Comparison of ENCODE assay signal across 2 cellular contexts in the genomic region with DNA sequence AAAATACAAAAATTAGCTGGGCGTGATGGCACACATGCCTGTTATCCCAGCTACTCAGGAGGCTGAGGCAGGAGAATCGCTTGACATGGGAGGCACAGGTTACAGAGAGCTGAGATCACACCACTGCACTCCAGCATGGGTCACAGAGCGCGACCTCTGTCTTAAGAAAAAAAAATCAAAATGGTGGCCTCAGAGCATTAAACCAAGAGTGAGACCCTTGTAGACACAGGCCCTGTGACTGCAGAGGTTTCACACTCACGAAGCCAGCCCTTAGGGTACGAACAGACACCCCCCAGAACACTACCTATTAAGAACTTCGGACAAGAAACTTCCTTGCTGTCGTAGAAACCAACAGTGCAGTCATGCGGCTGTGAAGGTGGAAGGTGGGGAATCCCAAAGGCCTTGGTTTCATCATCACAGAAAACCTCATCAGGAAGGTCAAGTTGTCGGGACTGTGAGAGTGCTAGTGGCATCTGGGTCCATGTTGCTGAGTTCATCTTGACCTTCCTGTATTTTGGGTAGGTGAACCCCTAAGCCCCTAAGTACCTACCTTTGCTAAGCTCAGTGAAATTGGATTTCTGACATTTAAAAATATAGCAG.
TF ChIP-seq lines count a peak whose summit lies in the region.

No MANE protein-coding gene starts in this region.

TF ChIP-seq in HEK293, 187 proteins besides CTCF, POLR2A, EP300 and RAD21 (continued from another document):
- TF ChIP-seq ZNF121 (tag by site-specific recombination; IDR thresholded peaks at IDR 0.05): 0 out of 2 replicates have a peak, but pooled peaks have one; percentile 0

TF ChIP-seq in GM12878, 131 proteins besides CTCF, POLR2A, EP300 and RAD21 (continues in another document):
- TF ChIP-seq MEF2B (IDR thresholded peaks at IDR 0.05; ENCODE audit: partially characterized antibody, poor library complexity, severe bottlenecking) (no peak), SMAD1 (IDR thresholded peaks at IDR 0.05; ENCODE audit: low read depth, partially characterized antibody) (no peak), TBL1XR1 (IDR thresholded peaks at IDR 0.05; ENCODE audit: low read depth, low read length) (no peak), HDGF (IDR thresholded peaks at IDR 0.05) (no peak), NFYA (IDR thresholded peaks at IDR 0.05; ENCODE audit: borderline replicate concordance, low read depth, low read length) (no peak), ZZZ3 (IDR thresholded peaks at IDR 0.05; ENCODE audit: control insufficient read depth, insufficient read length, low read depth) (no peak), BRCA1 (IDR thresholded peaks at IDR 0.05; ENCODE audit: low read depth, low read length) (no peak), ETV6 (conservative IDR thresholded peaks at IDR 0.05 in 1 of 2, IDR thresholded peaks at IDR 0.05 in 1 of 2; ENCODE audit: borderline replicate concordance in 1 of 2, low read depth in 1 of 2) (no peak), RCOR1 (conservative IDR thresholded peaks at IDR 0.05; ENCODE audit: low read depth, low read length) (no peak), CBFB (IDR thresholded peaks at IDR 0.05; ENCODE audit: low read depth) (no peak), WRNIP1 (IDR thresholded peaks at IDR 0.05; ENCODE audit: borderline replicate concordance, low read depth, low read length) (no peak), LARP7 (IDR thresholded peaks at IDR 0.05) (no peak), ASH2L (IDR thresholded peaks at IDR 0.05; ENCODE audit: borderline replicate concordance, low read depth) (no peak), CREB1 (IDR thresholded peaks at IDR 0.05; ENCODE audit: low read depth) (peak; percentile 72; the same call in 1 of the 2 replicates), HDAC6 (IDR thresholded peaks at IDR 0.05; ENCODE audit: unreplicated experiment) (no peak), NFIC (IDR thresholded peaks at IDR 0.05; ENCODE audit: low read depth, low read length) (no peak), BACH1 (IDR thresholded peaks at IDR 0.05; ENCODE audit: borderline replicate concordance) (no peak), ZNF384 (IDR thresholded peaks at IDR 0.05; ENCODE audit: borderline replicate concordance, low read depth, low read length) (no peak), SMAD5 (IDR thresholded peaks at IDR 0.05; ENCODE audit: low read depth) (no peak), JUNB (IDR thresholded peaks at IDR 0.05) (no peak), MXI1 (IDR thresholded peaks at IDR 0.05; ENCODE audit: low read depth, low read length) (no peak), BMI1 (IDR thresholded peaks at IDR 0.05; ENCODE audit: borderline replicate concordance) (no peak), MYB (IDR thresholded peaks at IDR 0.05; ENCODE audit: borderline replicate concordance, low read depth, low read length) (no peak), SPI1 (IDR thresholded peaks at IDR 0.05; ENCODE audit: borderline replicate concordance, insufficient read depth, low read depth, low read length) (no peak), KLF5 (IDR thresholded peaks at IDR 0.05; ENCODE audit: partially characterized antibody) (no peak), TARDBP (IDR thresholded peaks at IDR 0.05; ENCODE audit: borderline replicate concordance) (no peak), SP1 (IDR thresholded peaks at IDR 0.05; ENCODE audit: low read depth, low read length) (no peak), RBBP5 (conservative IDR thresholded peaks at IDR 0.05) (no peak), PML (IDR thresholded peaks at IDR 0.05; ENCODE audit: low read length) (no peak), POLR2AphosphoS2 (IDR thresholded peaks at IDR 0.05; ENCODE audit: low read depth, low read length) (no peak), CHD1 (IDR thresholded peaks at IDR 0.05; ENCODE audit: low read depth, low read length) (no peak)
- TF ChIP-seq, protein P1, sequence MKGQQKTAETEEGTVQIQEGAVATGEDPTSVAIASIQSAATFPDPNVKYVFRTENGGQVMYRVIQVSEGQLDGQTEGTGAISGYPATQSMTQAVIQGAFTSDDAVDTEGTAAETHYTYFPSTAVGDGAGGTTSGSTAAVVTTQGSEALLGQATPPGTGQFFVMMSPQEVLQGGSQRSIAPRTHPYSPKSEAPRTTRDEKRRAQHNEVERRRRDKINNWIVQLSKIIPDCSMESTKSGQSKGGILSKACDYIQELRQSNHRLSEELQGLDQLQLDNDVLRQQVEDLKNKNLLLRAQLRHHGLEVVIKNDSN (IDR thresholded peaks at IDR 0.05; ENCODE audit: borderline replicate concordance, extremely low read length, insufficient read depth, low read depth, low read length): no peak
- TF ChIP-seq, protein P2, sequence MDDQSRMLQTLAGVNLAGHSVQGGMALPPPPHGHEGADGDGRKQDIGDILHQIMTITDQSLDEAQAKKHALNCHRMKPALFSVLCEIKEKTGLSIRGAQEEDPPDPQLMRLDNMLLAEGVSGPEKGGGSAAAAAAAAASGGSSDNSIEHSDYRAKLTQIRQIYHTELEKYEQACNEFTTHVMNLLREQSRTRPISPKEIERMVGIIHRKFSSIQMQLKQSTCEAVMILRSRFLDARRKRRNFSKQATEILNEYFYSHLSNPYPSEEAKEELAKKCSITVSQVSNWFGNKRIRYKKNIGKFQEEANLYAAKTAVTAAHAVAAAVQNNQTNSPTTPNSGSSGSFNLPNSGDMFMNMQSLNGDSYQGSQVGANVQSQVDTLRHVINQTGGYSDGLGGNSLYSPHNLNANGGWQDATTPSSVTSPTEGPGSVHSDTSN (IDR thresholded peaks at IDR 0.05; ENCODE audit: insufficient replicate concordance, low read depth, low read length): no peak
- TF ChIP-seq, protein P3, sequence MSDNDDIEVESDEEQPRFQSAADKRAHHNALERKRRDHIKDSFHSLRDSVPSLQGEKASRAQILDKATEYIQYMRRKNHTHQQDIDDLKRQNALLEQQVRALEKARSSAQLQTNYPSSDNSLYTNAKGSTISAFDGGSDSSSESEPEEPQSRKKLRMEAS (IDR thresholded peaks at IDR 0.05; ENCODE audit: low read depth, low read length): no peak
- TF ChIP-seq, protein P4, sequence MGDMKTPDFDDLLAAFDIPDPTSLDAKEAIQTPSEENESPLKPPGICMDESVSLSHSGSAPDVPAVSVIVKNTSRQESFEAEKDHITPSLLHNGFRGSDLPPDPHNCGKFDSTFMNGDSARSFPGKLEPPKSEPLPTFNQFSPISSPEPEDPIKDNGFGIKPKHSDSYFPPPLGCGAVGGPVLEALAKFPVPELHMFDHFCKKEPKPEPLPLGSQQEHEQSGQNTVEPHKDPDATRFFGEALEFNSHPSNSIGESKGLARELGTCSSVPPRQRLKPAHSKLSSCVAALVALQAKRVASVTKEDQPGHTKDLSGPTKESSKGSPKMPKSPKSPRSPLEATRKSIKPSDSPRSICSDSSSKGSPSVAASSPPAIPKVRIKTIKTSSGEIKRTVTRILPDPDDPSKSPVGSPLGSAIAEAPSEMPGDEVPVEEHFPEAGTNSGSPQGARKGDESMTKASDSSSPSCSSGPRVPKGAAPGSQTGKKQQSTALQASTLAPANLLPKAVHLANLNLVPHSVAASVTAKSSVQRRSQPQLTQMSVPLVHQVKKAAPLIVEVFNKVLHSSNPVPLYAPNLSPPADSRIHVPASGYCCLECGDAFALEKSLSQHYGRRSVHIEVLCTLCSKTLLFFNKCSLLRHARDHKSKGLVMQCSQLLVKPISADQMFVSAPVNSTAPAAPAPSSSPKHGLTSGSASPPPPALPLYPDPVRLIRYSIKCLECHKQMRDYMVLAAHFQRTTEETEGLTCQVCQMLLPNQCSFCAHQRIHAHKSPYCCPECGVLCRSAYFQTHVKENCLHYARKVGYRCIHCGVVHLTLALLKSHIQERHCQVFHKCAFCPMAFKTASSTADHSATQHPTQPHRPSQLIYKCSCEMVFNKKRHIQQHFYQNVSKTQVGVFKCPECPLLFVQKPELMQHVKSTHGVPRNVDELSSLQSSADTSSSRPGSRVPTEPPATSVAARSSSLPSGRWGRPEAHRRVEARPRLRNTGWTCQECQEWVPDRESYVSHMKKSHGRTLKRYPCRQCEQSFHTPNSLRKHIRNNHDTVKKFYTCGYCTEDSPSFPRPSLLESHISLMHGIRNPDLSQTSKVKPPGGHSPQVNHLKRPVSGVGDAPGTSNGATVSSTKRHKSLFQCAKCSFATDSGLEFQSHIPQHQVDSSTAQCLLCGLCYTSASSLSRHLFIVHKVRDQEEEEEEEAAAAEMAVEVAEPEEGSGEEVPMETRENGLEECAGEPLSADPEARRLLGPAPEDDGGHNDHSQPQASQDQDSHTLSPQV (IDR thresholded peaks at IDR 0.05): no peak
- TF ChIP-seq, protein P5, sequence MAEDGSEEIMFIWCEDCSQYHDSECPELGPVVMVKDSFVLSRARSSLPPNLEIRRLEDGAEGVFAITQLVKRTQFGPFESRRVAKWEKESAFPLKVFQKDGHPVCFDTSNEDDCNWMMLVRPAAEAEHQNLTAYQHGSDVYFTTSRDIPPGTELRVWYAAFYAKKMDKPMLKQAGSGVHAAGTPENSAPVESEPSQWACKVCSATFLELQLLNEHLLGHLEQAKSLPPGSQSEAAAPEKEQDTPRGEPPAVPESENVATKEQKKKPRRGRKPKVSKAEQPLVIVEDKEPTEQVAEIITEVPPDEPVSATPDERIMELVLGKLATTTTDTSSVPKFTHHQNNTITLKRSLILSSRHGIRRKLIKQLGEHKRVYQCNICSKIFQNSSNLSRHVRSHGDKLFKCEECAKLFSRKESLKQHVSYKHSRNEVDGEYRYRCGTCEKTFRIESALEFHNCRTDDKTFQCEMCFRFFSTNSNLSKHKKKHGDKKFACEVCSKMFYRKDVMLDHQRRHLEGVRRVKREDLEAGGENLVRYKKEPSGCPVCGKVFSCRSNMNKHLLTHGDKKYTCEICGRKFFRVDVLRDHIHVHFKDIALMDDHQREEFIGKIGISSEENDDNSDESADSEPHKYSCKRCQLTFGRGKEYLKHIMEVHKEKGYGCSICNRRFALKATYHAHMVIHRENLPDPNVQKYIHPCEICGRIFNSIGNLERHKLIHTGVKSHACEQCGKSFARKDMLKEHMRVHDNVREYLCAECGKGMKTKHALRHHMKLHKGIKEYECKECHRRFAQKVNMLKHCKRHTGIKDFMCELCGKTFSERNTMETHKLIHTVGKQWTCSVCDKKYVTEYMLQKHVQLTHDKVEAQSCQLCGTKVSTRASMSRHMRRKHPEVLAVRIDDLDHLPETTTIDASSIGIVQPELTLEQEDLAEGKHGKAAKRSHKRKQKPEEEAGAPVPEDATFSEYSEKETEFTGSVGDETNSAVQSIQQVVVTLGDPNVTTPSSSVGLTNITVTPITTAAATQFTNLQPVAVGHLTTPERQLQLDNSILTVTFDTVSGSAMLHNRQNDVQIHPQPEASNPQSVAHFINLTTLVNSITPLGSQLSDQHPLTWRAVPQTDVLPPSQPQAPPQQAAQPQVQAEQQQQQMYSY (CRISPR knock-in tag; IDR thresholded peaks at IDR 0.05): no peak
- TF ChIP-seq, protein P6, sequence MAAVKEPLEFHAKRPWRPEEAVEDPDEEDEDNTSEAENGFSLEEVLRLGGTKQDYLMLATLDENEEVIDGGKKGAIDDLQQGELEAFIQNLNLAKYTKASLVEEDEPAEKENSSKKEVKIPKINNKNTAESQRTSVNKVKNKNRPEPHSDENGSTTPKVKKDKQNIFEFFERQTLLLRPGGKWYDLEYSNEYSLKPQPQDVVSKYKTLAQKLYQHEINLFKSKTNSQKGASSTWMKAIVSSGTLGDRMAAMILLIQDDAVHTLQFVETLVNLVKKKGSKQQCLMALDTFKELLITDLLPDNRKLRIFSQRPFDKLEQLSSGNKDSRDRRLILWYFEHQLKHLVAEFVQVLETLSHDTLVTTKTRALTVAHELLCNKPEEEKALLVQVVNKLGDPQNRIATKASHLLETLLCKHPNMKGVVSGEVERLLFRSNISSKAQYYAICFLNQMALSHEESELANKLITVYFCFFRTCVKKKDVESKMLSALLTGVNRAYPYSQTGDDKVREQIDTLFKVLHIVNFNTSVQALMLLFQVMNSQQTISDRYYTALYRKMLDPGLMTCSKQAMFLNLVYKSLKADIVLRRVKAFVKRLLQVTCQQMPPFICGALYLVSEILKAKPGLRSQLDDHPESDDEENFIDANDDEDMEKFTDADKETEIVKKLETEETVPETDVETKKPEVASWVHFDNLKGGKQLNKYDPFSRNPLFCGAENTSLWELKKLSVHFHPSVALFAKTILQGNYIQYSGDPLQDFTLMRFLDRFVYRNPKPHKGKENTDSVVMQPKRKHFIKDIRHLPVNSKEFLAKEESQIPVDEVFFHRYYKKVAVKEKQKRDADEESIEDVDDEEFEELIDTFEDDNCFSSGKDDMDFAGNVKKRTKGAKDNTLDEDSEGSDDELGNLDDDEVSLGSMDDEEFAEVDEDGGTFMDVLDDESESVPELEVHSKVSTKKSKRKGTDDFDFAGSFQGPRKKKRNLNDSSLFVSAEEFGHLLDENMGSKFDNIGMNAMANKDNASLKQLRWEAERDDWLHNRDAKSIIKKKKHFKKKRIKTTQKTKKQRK (IDR thresholded peaks at IDR 0.05; ENCODE audit: low read depth, low read length): no peak
- TF ChIP-seq, protein P7, sequence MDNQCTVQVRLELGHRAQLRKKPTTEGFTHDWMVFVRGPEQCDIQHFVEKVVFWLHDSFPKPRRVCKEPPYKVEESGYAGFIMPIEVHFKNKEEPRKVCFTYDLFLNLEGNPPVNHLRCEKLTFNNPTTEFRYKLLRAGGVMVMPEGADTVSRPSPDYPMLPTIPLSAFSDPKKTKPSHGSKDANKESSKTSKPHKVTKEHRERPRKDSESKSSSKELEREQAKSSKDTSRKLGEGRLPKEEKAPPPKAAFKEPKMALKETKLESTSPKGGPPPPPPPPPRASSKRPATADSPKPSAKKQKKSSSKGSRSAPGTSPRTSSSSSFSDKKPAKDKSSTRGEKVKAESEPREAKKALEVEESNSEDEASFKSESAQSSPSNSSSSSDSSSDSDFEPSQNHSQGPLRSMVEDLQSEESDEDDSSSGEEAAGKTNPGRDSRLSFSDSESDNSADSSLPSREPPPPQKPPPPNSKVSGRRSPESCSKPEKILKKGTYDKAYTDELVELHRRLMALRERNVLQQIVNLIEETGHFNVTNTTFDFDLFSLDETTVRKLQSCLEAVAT (IDR thresholded peaks at IDR 0.05): 0 out of 2 replicates have a peak, but pooled peaks have one; percentile 44
- TF ChIP-seq, protein P8, sequence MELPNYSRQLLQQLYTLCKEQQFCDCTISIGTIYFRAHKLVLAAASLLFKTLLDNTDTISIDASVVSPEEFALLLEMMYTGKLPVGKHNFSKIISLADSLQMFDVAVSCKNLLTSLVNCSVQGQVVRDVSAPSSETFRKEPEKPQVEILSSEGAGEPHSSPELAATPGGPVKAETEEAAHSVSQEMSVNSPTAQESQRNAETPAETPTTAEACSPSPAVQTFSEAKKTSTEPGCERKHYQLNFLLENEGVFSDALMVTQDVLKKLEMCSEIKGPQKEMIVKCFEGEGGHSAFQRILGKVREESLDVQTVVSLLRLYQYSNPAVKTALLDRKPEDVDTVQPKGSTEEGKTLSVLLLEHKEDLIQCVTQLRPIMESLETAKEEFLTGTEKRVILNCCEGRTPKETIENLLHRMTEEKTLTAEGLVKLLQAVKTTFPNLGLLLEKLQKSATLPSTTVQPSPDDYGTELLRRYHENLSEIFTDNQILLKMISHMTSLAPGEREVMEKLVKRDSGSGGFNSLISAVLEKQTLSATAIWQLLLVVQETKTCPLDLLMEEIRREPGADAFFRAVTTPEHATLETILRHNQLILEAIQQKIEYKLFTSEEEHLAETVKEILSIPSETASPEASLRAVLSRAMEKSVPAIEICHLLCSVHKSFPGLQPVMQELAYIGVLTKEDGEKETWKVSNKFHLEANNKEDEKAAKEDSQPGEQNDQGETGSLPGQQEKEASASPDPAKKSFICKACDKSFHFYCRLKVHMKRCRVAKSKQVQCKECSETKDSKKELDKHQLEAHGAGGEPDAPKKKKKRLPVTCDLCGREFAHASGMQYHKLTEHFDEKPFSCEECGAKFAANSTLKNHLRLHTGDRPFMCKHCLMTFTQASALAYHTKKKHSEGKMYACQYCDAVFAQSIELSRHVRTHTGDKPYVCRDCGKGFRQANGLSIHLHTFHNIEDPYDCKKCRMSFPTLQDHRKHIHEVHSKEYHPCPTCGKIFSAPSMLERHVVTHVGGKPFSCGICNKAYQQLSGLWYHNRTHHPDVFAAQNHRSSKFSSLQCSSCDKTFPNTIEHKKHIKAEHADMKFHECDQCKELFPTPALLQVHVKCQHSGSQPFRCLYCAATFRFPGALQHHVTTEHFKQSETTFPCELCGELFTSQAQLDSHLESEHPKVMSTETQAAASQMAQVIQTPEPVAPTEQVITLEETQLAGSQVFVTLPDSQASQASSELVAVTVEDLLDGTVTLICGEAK (IDR thresholded peaks at IDR 0.05; ENCODE audit: borderline replicate concordance): no peak
